In genomic region chr19:35882074-35882832, GRCh38 we compare ENCODE assay signal across 8 cellular contexts. TPM values are rescaled to one million over a fixed set of nuclear protein-coding genes. Genes with fewer than 3 reads are reported as not detected.
A peak's percentile ranks its signal among the peaks of the same experiment; 100 is the strongest.
DNase-seq lines count a peak whose midpoint lies in the region; ATAC-seq, FAIRE-seq and TF ChIP-seq lines count a peak whose summit lies in the region.

No MANE protein-coding gene starts in this region.

- H3K4me2 ChIP-seq in neural cell (ENCODE audit: low read length): peak overlapping the region; percentile 36

- no peak for TF ChIP-seq EP300 in neural cell (conservative IDR thresholded peaks at IDR 0.05; ENCODE audit: poor library complexity, severe bottlenecking)

- no peaks in the 10 kb centered on the region for H3K79me2 ChIP-seq in neural cell (replicated peaks; ENCODE audit: insufficient read depth, low read length)

- H3F3A ChIP-seq in neural cell (ENCODE audit: insufficient read depth, low read length, poor library complexity, severe bottlenecking): peaks cover 3% of the 10 kb centered on the region

- no peaks in the 10 kb centered on the region for H3K9me2 ChIP-seq in neural cell (ENCODE audit: insufficient read depth, low read length)

- H3K27ac ChIP-seq in neural cell (ENCODE audit: low read length): peak overlapping the region; percentile 9

- peak overlapping the region; percentile 30 for H3K9ac ChIP-seq in neural cell (ENCODE audit: low read length)

- in situ Hi-C loops in ACHN (cut with HindIII; ENCODE audit: low pct_ligation_motif_present, low pct_unique_long_range_greater_than_20kb, low sequenced_read_pairs): no loop called here

- peak; percentile 85 for TF ChIP-seq RAD21 in neural cell (conservative IDR thresholded peaks at IDR 0.05)

- peak overlapping the region; percentile 39 for H3K4me3 ChIP-seq in neural cell (ENCODE audit: low read length)

- FAIRE-seq in G401.6 (lab: Jason Lieb, UNC): peak; percentile 99

- H4K20me1 ChIP-seq in neural cell (ENCODE audit: insufficient read depth): no peaks in the 10 kb centered on the region

- DNase-seq in ACHN (peak; percentile 69), NCI-H1105 (lab: John Stamatoyannopoulos, UW) (peak; percentile 14), SKM-1 treated with dmso at 0.1 percent for 144 hours (lab: John Stamatoyannopoulos, UW; ENCODE audit: unreplicated experiment) (peak; percentile 51), omental fat pad (ENCODE audit: low spot score) (no peak)
- DNase-seq in activated CD4-positive, CD25-positive, alpha-beta regulatory T cell treated with anti-CD3 and anti-CD28 coated beads, Interleukin-2, amount 50 U/mL, for 72 hours: no peak

- TF ChIP-seq CTCF in neural cell (IDR thresholded peaks at IDR 0.05; ENCODE audit: poor library complexity, severe bottlenecking) (peak; percentile 81), omental fat pad (IDR thresholded peaks at IDR 0.05) (no peak)

- peak; percentile 60 for ATAC-seq in esophagus mucosa
- ATAC-seq in omental fat pad (ENCODE audit: low FRiP score): no peak

- no peak overlapping the region for H2AFZ ChIP-seq in neural cell (ENCODE audit: low read depth, low read length)

- no peaks in the 10 kb centered on the region for H3K36me3 ChIP-seq in neural cell (ENCODE audit: insufficient read depth, low read length)

- H3K9me3 ChIP-seq in neural cell (ENCODE audit: low read length): no peaks in the 10 kb centered on the region

- H3K27me3 ChIP-seq in neural cell (ENCODE audit: insufficient read depth, low read depth, low read length): no peaks in the 10 kb centered on the region

TF ChIP-seq in neural cell, 6 proteins besides CTCF, POLR2A, EP300 and RAD21:
- TF ChIP-seq SMC3 (conservative IDR thresholded peaks at IDR 0.05; ENCODE audit: poor library complexity) (peak; percentile 82), POLR2AphosphoS5 (IDR thresholded peaks at IDR 0.05) (no peak)

RNA-seq across cellular contexts. Expression of gene APLP1, which starts 13.9 kb away (rescaled TPM):
- total RNA-seq in esophagus mucosa (0.84 TPM), omental fat pad (10 to 100 TPM in 1 of 4 donors, 1 to 10 TPM in 3; 1.1 to 10.1 (median 2.3) TPM)
- polyA plus RNA-seq in neural cell: 390 and 407 TPM in 2 replicates
- 430 and 434 TPM in 2 replicates for polyA minus RNA-seq in neural cell

RNA-seq across cellular contexts. Expression of gene NFKBID, which starts 18.1 kb away (rescaled TPM):
- total RNA-seq in esophagus mucosa (4.2 TPM), omental fat pad (10 to 100 TPM in 3 of 4 donors, 1 to 10 TPM in 1; 7.4 to 52.7 (median 15.5) TPM)
- 6.2 and 6.8 TPM in 2 replicates for polyA plus RNA-seq in neural cell
- 2.9 and 3.8 TPM in 2 replicates for polyA minus RNA-seq in neural cell

RNA-seq across cellular contexts. Expression of gene HCST, which starts 20.1 kb away (rescaled TPM):
- total RNA-seq in esophagus mucosa: 0.96 TPM
- polyA plus RNA-seq in neural cell: not detected in 2 replicates
- not detected in 2 replicates for polyA minus RNA-seq in neural cell
- total RNA-seq in omental fat pad: 10 to 100 TPM in 2 of 4 donors, 1 to 10 TPM in 2; 7.6 to 57.0 (median 13.3) TPM

RNA-seq across cellular contexts. Expression of gene KIRREL2, which starts 25.5 kb away (rescaled TPM):
- 0.24 TPM for total RNA-seq in esophagus mucosa
- polyA plus RNA-seq in neural cell: 0.79 and 2.1 TPM in 2 replicates
- 0.73 and 0.93 TPM in 2 replicates for polyA minus RNA-seq in neural cell
- 1 to 10 TPM in 1 of 4 donors, under 1 TPM in 2, not detected in 1; 0.25 to 1.4 (median 0.48) TPM for total RNA-seq in omental fat pad

RNA-seq across cellular contexts. Expression of gene TYROBP, which starts 25.8 kb away (rescaled TPM):
- total RNA-seq in esophagus mucosa: 4.1 TPM
- polyA plus RNA-seq in neural cell: not detected in 2 replicates
- polyA minus RNA-seq in neural cell: not detected in 2 replicates
- total RNA-seq in omental fat pad: 100 to 1,000 TPM; 171 to 490 (median 280) TPM

Comparison
In these comparisons a context has a peak if more than half of its experiments do, and no peak if none do; other contexts are left out.
1. DNase-seq: peak in ACHN (single experiment), NCI-H1105 (single experiment) and SKM-1 treated with dmso at 0.1 percent for 144 hours (single experiment); none in omental fat pad (single experiment) and activated CD4-positive, CD25-positive, alpha-beta regulatory T cell treated with anti-CD3 and anti-CD28 coated beads, Interleukin-2, amount 50 U/mL, for 72 hours (single experiment).